8 cellular contexts compared by ENCODE assay signal in genomic region chr16:85029413-85029794, GRCh38. TPM values are rescaled to one million over a fixed set of nuclear protein-coding genes. Genes with fewer than 3 reads are reported as not detected.
A peak's percentile ranks its signal among the peaks of the same experiment; 100 is the strongest.
DNase-seq lines count a peak whose midpoint lies in the region; ATAC-seq and TF ChIP-seq lines count a peak whose summit lies in the region.

No MANE protein-coding gene starts in this region.

- CTCF ChIA-PET in Calu3 (lab: Charles Lee): interaction anchor here (2.8 kb wide), 1 partner anchor 35 kb away, joined by 13 read pairs; no protein-coding TSS in a partner anchor

- no peaks in the 10 kb centered on the region for H3K79me2 ChIP-seq in GM23338 (replicated peaks; ENCODE audit: insufficient read depth)

- in situ Hi-C loops in brain microvascular endothelial cell (cut with HindIII; ENCODE audit: low pct_ligation_motif_present, low sequenced_read_pairs): no loop called here

- peaks cover 14% of the 10 kb centered on the region for H3K27me3 Mint-ChIP-seq in GM23338 (ENCODE audit: insufficient read depth, low read depth, poor library complexity)
- no peaks in the 10 kb centered on the region for H3K27me3 Mint-ChIP-seq in T-helper 2 cell treated with Interferon-gamma antibody and Interleukin-4, amounts not matched to agents 5 μg/mL and 100 μg/mL, for 36 hours (ENCODE audit: low read depth)
- H3K27me3 Mint-ChIP-seq in natural killer cell treated with Interleukin-12 subunit alpha and Interleukin-12 subunit beta and Interleukin-15 and Interleukin-18, amount 100 ng/mL, for 72 hours: no peaks in the 10 kb centered on the region
- H3K27me3 Mint-ChIP-seq in type B pancreatic cell: peaks cover 22% of the 10 kb centered on the region
- no peaks in the 10 kb centered on the region for H3K27me3 Mint-ChIP-seq in Calu3 (ENCODE audit: unreplicated experiment)

- H3K4me3 Mint-ChIP-seq in GM23338 (peak overlapping the region; percentile 79; the same call in 2 of the 3 replicates), type B pancreatic cell (peak overlapping the region; percentile 81), Calu3 (ENCODE audit: low read depth, unreplicated experiment) (no peak overlapping the region)
- peak overlapping the region; percentile 92 for H3K4me3 Mint-ChIP-seq in T-helper 2 cell treated with Interferon-gamma antibody and Interleukin-4, amounts not matched to agents 5 μg/mL and 100 μg/mL, for 36 hours
- H3K4me3 Mint-ChIP-seq in natural killer cell treated with Interleukin-12 subunit alpha and Interleukin-12 subunit beta and Interleukin-15 and Interleukin-18, amount 100 ng/mL, for 72 hours: peak overlapping the region; percentile 86

- H3K4me3 ChIP-seq in GM23338: no peak overlapping the region
- H3K4me3 ChIP-seq in brain microvascular endothelial cell (ENCODE audit: low read depth, low read length): no peak overlapping the region

- H3K27me3 ChIP-seq in GM23338 (ENCODE audit: insufficient read depth) (peaks cover 14% of the 10 kb centered on the region; the same call in 1 of the 2 replicates), brain microvascular endothelial cell (replicated peaks) (no peaks in the 10 kb centered on the region)

- BruUV-seq in Calu3 (replicated peaks; lab: Mats Ljungman, UMichigan): no TSS peak

- H3K9me2 ChIP-seq in GM23338 (ENCODE audit: insufficient read depth): no peaks in the 10 kb centered on the region

- peaks cover 16% of the 10 kb centered on the region; the same call in 1 of the 2 replicates for H3K4me1 ChIP-seq in GM23338 (ENCODE audit: insufficient read depth)

- H3K36me3 Mint-ChIP-seq in GM23338 (ENCODE audit: low read depth) (no peaks in the 10 kb centered on the region), type B pancreatic cell (no peaks in the 10 kb centered on the region), Calu3 (ENCODE audit: insufficient read depth, unreplicated experiment) (peaks cover 35% of the 10 kb centered on the region)
- H3K36me3 Mint-ChIP-seq in T-helper 2 cell treated with Interferon-gamma antibody and Interleukin-4, amounts not matched to agents 5 μg/mL and 100 μg/mL, for 36 hours (ENCODE audit: low read depth): peaks cover 2% of the 10 kb centered on the region
- no peaks in the 10 kb centered on the region for H3K36me3 Mint-ChIP-seq in natural killer cell treated with Interleukin-12 subunit alpha and Interleukin-12 subunit beta and Interleukin-15 and Interleukin-18, amount 100 ng/mL, for 72 hours

- H3K27ac Mint-ChIP-seq in GM23338: no peak overlapping the region
- H3K27ac Mint-ChIP-seq in T-helper 2 cell treated with Interferon-gamma antibody and Interleukin-4, amounts not matched to agents 5 μg/mL and 100 μg/mL, for 36 hours: peak overlapping the region; percentile 92
- peak overlapping the region; percentile 43 to 83 for H3K27ac Mint-ChIP-seq in natural killer cell treated with Interleukin-12 subunit alpha and Interleukin-12 subunit beta and Interleukin-15 and Interleukin-18, amount 100 ng/mL, for 72 hours
- peak overlapping the region; percentile 89 for H3K27ac Mint-ChIP-seq in type B pancreatic cell
- H3K27ac Mint-ChIP-seq in Calu3 (ENCODE audit: unreplicated experiment): no peak overlapping the region

- H3K27ac ChIP-seq in GM23338 (ENCODE audit: low read depth) (no peak overlapping the region), brain microvascular endothelial cell (no peak overlapping the region)

- no peaks in the 10 kb centered on the region for H3F3A ChIP-seq in GM23338 (replicated peaks; ENCODE audit: low read depth)

- H4K20me1 ChIP-seq in GM23338 (replicated peaks; ENCODE audit: insufficient read depth): no peaks in the 10 kb centered on the region

- TF ChIP-seq CTCF in GM23338 (conservative IDR thresholded peaks at IDR 0.05; ENCODE audit: low read depth in 2 of 2) (no peak), brain microvascular endothelial cell (IDR thresholded peaks at IDR 0.05; ENCODE audit: low read depth, low read length, missing control alignments) (peak; percentile 10), type B pancreatic cell (conservative IDR thresholded peaks at IDR 0.05) (peak; percentile 21), Calu3 (IDR thresholded peaks at IDR 0.05; ENCODE audit: unreplicated experiment) (no peak)

- H3K4me1 Mint-ChIP-seq in GM23338 (peaks cover 29% of the 10 kb centered on the region), type B pancreatic cell (ENCODE audit: unreplicated experiment) (peaks cover 26% of the 10 kb centered on the region), Calu3 (ENCODE audit: low read depth, unreplicated experiment) (peaks cover 33% of the 10 kb centered on the region)
- H3K4me1 Mint-ChIP-seq in T-helper 2 cell treated with Interferon-gamma antibody and Interleukin-4, amounts not matched to agents 5 μg/mL and 100 μg/mL, for 36 hours (ENCODE audit: low read depth): peaks cover 29% of the 10 kb centered on the region
- peaks cover 22 to 27% of the 10 kb centered on the region in 2 donors for H3K4me1 Mint-ChIP-seq in natural killer cell treated with Interleukin-12 subunit alpha and Interleukin-12 subunit beta and Interleukin-15 and Interleukin-18, amount 100 ng/mL, for 72 hours (ENCODE audit: low read depth in 2 of 2)

- H3K9me3 Mint-ChIP-seq in GM23338 (no peaks in the 10 kb centered on the region), type B pancreatic cell (no peaks in the 10 kb centered on the region), Calu3 (ENCODE audit: low read depth, unreplicated experiment) (no peaks in the 10 kb centered on the region)
- no peaks in the 10 kb centered on the region for H3K9me3 Mint-ChIP-seq in T-helper 2 cell treated with Interferon-gamma antibody and Interleukin-4, amounts not matched to agents 5 μg/mL and 100 μg/mL, for 36 hours
- H3K9me3 Mint-ChIP-seq in natural killer cell treated with Interleukin-12 subunit alpha and Interleukin-12 subunit beta and Interleukin-15 and Interleukin-18, amount 100 ng/mL, for 72 hours: no peaks in the 10 kb centered on the region

- H2AFZ ChIP-seq in GM23338: no peak overlapping the region

- no peak for ATAC-seq in GM23338
- ATAC-seq in natural killer cell treated with Interleukin-12 subunit alpha and Interleukin-12 subunit beta and Interleukin-15 and Interleukin-18, amount 100 ng/mL, for 72 hours: peak in 1 of 2 donors; percentile 71

- DNase-seq in A172 (ENCODE audit: low spot score) (peak; percentile 77), GM23338 (ENCODE audit: low spot score) (no peak), brain microvascular endothelial cell (no peak), type B pancreatic cell (ENCODE audit: extremely low spot score, unreplicated experiment) (no peak), Calu3 (no peak), germinal center (ENCODE audit: low spot score) (no peak)
- peak; percentile 70 for DNase-seq in T-helper 2 cell treated with Interferon-gamma antibody and Interleukin-4, amounts not matched to agents 5 μg/mL and 100 μg/mL, for 36 hours (ENCODE audit: low spot score)
- DNase-seq in natural killer cell treated with Interleukin-12 subunit alpha and Interleukin-12 subunit beta and Interleukin-15 and Interleukin-18, amount 100 ng/mL, for 72 hours (ENCODE audit: low spot score): peak; percentile 67

- intact Hi-C loops in Calu3 (cut with micrococcal nuclease; ENCODE audit: unreplicated experiment): loop anchor here (5.0 kb wide), 1 partner anchor 37 kb away; no protein-coding TSS in a partner anchor

- H3K4me2 ChIP-seq in GM23338: no peak overlapping the region

- H3K36me3 ChIP-seq in GM23338 (ENCODE audit: insufficient read depth) (no peaks in the 10 kb centered on the region), brain microvascular endothelial cell (replicated peaks) (no peaks in the 10 kb centered on the region)

TF ChIP-seq in GM23338, 12 proteins besides CTCF, POLR2A, EP300 and RAD21 (continues in another document):
- TF ChIP-seq EZH2phosphoT487 (IDR thresholded peaks at IDR 0.05; ENCODE audit: unreplicated experiment) (no peak), EZH2 (IDR thresholded peaks at IDR 0.05; ENCODE audit: low read depth, unreplicated experiment) (no peak), ETS1 (IDR thresholded peaks at IDR 0.05) (no peak), STAT1 (IDR thresholded peaks at IDR 0.05; ENCODE audit: unreplicated experiment) (no peak), CREB1 (CRISPR knock-in tag; IDR thresholded peaks at IDR 0.05; ENCODE audit: low read depth) (no peak), NANOG (IDR thresholded peaks at IDR 0.05; ENCODE audit: borderline replicate concordance) (no peak)

RNA-seq across cellular contexts. Expression of gene KIAA0513, which starts 1.8 kb away (rescaled TPM):
- 4.6 and 8.9 TPM in 2 replicates for total RNA-seq in A172 (2014; rRNA removed; shearing (Covaris generic))
- 7.8 and 8.7 TPM in 2 replicates for total RNA-seq in GM23338 (2014; rRNA removed; shearing (Covaris generic))
- 2.1 and 4.8 TPM in 2 replicates for polyA plus RNA-seq in GM23338 (2016; fragmentation: Nextera tagmentation; extraction: Ambion mirVana)
- 1 to 10 TPM; 3.3 to 3.6 TPM for total RNA-seq in natural killer cell treated with Interleukin-12 subunit alpha and Interleukin-12 subunit beta and Interleukin-15 and Interleukin-18, amount 100 ng/mL, for 72 hours
- 12.9 and 30.4 TPM in 2 replicates for total RNA-seq in type B pancreatic cell (ENCODE audit: low replicate concordance)
- 12.4 and 15.1 TPM in 2 replicates for total RNA-seq in Calu3 (2022)

RNA-seq across cellular contexts. Expression of gene ZDHHC7, which starts 18.1 kb away (rescaled TPM):
- total RNA-seq in A172 (2014; rRNA removed; shearing (Covaris generic)): 59.7 and 77.0 TPM in 2 replicates
- 46.1 and 49.4 TPM in 2 replicates for total RNA-seq in GM23338 (2014; rRNA removed; shearing (Covaris generic))
- polyA plus RNA-seq in GM23338 (2016; fragmentation: Nextera tagmentation; extraction: Ambion mirVana): 9.9 and 13.1 TPM in 2 replicates
- 10 to 100 TPM; 28.5 to 43.9 TPM for total RNA-seq in natural killer cell treated with Interleukin-12 subunit alpha and Interleukin-12 subunit beta and Interleukin-15 and Interleukin-18, amount 100 ng/mL, for 72 hours
- total RNA-seq in type B pancreatic cell (ENCODE audit: low replicate concordance) (47.1 and 55.0 TPM in 2 replicates), Calu3 (2022) (100 and 109 TPM in 2 replicates)

Comparison
In these comparisons a context has a peak if more than half of its experiments do, and no peak if none do; other contexts are left out.
1. DNase-seq: peak in A172 (single experiment), T-helper 2 cell treated with Interferon-gamma antibody and Interleukin-4, amounts not matched to agents 5 μg/mL and 100 μg/mL, for 36 hours (single experiment) and natural killer cell treated with Interleukin-12 subunit alpha and Interleukin-12 subunit beta and Interleukin-15 and Interleukin-18, amount 100 ng/mL, for 72 hours (single experiment); none in GM23338 (single experiment), brain microvascular endothelial cell (single experiment), type B pancreatic cell (single experiment), Calu3 (single experiment) and germinal center (single experiment).
2. H3K27ac Mint-ChIP-seq: peak in T-helper 2 cell treated with Interferon-gamma antibody and Interleukin-4, amounts not matched to agents 5 μg/mL and 100 μg/mL, for 36 hours (single experiment), natural killer cell treated with Interleukin-12 subunit alpha and Interleukin-12 subunit beta and Interleukin-15 and Interleukin-18, amount 100 ng/mL, for 72 hours (2 of 2) and type B pancreatic cell (single experiment); none in GM23338 (single experiment) and Calu3 (single experiment).
3. CTCF ChIP-seq: peak in brain microvascular endothelial cell (single experiment) and type B pancreatic cell (single experiment); none in GM23338 (0 of 2) and Calu3 (single experiment).